Comparison of ENCODE assay signal across 25 cellular contexts in the genomic region with DNA sequence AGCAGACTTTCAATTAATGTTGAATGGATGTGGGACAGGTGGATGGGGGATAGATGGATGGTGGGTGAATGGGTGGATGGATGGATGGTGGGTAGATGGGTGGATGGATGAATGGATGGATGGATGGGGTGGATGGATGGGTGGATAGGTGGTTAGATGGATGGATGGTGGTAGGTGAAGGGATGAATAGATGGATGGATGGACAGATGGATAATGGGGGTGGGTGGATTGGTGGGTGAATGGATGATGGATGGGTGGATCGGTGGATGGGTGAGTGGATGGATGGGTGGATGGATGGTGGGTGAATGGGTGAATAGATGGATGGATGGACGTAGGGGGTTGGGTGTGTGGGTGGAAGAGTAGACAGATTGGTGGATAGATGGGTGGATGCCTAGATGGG. TPM values are rescaled to one million over a fixed set of nuclear protein-coding genes. Genes with fewer than 3 reads are reported as not detected.
A peak's percentile ranks its signal among the peaks of the same experiment; 100 is the strongest.
DNase-seq lines count a peak whose midpoint lies in the region; ATAC-seq and TF ChIP-seq lines count a peak whose summit lies in the region.
"Had no signal": no experiment of that assay in that cellular context is flagged by ENCODE, and none has a peak within 500 bp of the region (broad histone marks: within the 10 kb centered on the region; RNA-seq: fewer than 3 reads in every experiment).

No MANE protein-coding gene starts in this region.

- no peaks in the 10 kb centered on the region for H3K27me3 Mint-ChIP-seq in stimulated activated naive CD8-positive, alpha-beta T cell treated with anti-CD3 and anti-CD28 coated beads, Interleukin-15, Interleukin-2, amounts not matched to agents 100 ng/mL and 50 ng/mL, for 24 hours
- H3K27me3 Mint-ChIP-seq in stimulated activated naive CD8-positive, alpha-beta T cell treated with anti-CD3 and anti-CD28 coated beads, Interleukin-15, amount 100 ng/mL, for 72 hours, result no peaks in the 10 kb centered on the region
- no peaks in the 10 kb centered on the region for H3K27me3 Mint-ChIP-seq in activated B cell treated with CpG ODN at 0.5 μM for 24 hours

- no peaks in the 10 kb centered on the region for H3K36me3 Mint-ChIP-seq in stimulated activated naive CD8-positive, alpha-beta T cell treated with anti-CD3 and anti-CD28 coated beads, Interleukin-15, Interleukin-2, amounts not matched to agents 100 ng/mL and 50 ng/mL, for 24 hours (ENCODE audit: low read depth)
- H3K36me3 Mint-ChIP-seq in activated B cell treated with CpG ODN at 0.5 μM for 24 hours (ENCODE audit: low read depth), result no peaks in the 10 kb centered on the region
- H3K36me3 Mint-ChIP-seq: CD8-positive, alpha-beta T cell had no signal

- no peak overlapping the region for H2BK5ac ChIP-seq in neuronal stem cell (ENCODE audit: low read length)

- H3K27ac Mint-ChIP-seq in stimulated activated naive CD8-positive, alpha-beta T cell treated with anti-CD3 and anti-CD28 coated beads, Interleukin-15, Interleukin-2, amounts not matched to agents 100 ng/mL and 50 ng/mL, for 24 hours, result peak overlapping the region; percentile 29
- H3K27ac Mint-ChIP-seq in stimulated activated naive CD8-positive, alpha-beta T cell treated with anti-CD3 and anti-CD28 coated beads, Interleukin-15, amount 100 ng/mL, for 72 hours, result no peak overlapping the region
- H3K27ac Mint-ChIP-seq in activated B cell treated with CpG ODN at 0.5 μM for 24 hours, result peak overlapping the region; percentile 8
- H3K27ac Mint-ChIP-seq: CD8-positive, alpha-beta T cell had no signal

- no peak overlapping the region for H3K4me3 ChIP-seq in neuronal stem cell (ENCODE audit: low read length in 2 of 2)
- H3K4me3 ChIP-seq: A549, GM12878 had no signal

- POLR2A ChIA-PET in activated B cell treated with CpG ODN at 0.5 μM for 24 hours (lab: Charles Lee), result interaction anchor here (0.7 kb wide), 1 partner anchor 17 kb away, joined by 4 read pairs; no protein-coding TSS in a partner anchor

- no peak for TF ChIP-seq CTCF in activated B cell treated with CpG ODN at 0.5 μM for 24 hours (IDR thresholded peaks at IDR 0.05)

- H2BK120ac ChIP-seq in neuronal stem cell (ENCODE audit: low read depth, low read length), result no peak overlapping the region

- no peaks in the 10 kb centered on the region for H3K9me3 Mint-ChIP-seq in stimulated activated naive CD8-positive, alpha-beta T cell treated with anti-CD3 and anti-CD28 coated beads, Interleukin-15, Interleukin-2, amounts not matched to agents 100 ng/mL and 50 ng/mL, for 24 hours
- no peaks in the 10 kb centered on the region for H3K9me3 Mint-ChIP-seq in stimulated activated naive CD8-positive, alpha-beta T cell treated with anti-CD3 and anti-CD28 coated beads, Interleukin-15, amount 100 ng/mL, for 72 hours
- H3K9me3 Mint-ChIP-seq in activated B cell treated with CpG ODN at 0.5 μM for 24 hours, result peaks cover 4% of the 10 kb centered on the region
- H3K9me3 Mint-ChIP-seq: CD8-positive, alpha-beta T cell had no signal

- H3K27me3 ChIP-seq in neuronal stem cell (ENCODE audit: control insufficient read depth in 3 of 3, insufficient read depth in 3 of 3, low read depth in 1 of 3, low read length in 3 of 3), result no peaks in the 10 kb centered on the region

- no peak overlapping the region for H2AFZ ChIP-seq in neuronal stem cell (ENCODE audit: low read length)

- no peak overlapping the region for H3K4ac ChIP-seq in neuronal stem cell (ENCODE audit: low read length)

- 100% methylated on average over 1 to 2 of the region's 2 CpGs for WGBS in neuronal stem cell (ENCODE audit: extremely low coverage in 2 of 2, insufficient read length in 2 of 2, insufficient replicate concordance in 1 of 2), 2 donors

- H2BK12ac ChIP-seq in neuronal stem cell (ENCODE audit: low read length), result no peak overlapping the region

- no peak for DNase-seq in stimulated activated naive CD8-positive, alpha-beta T cell treated with anti-CD3 and anti-CD28 coated beads, Interleukin-15, amount 100 ng/mL, for 72 hours
- no peak for DNase-seq in activated B cell treated with CpG ODN at 0.5 μM for 24 hours
- DNase-seq in neuronal stem cell (ENCODE audit: low spot score), result no peak
- no peak for DNase-seq in amniotic stem cell (lab: John Stamatoyannopoulos, UW)
- DNase-seq in activated naive CD4-positive, alpha-beta T cell treated with Interleukin-2 at 50 U/mL for 16 hours, result no peak
- DNase-seq in DMS153 (lab: John Stamatoyannopoulos, UW), result no peak
- DNase-seq: AML-193; C1 segment of cervical spinal cord; Caco-2; CD8-positive, alpha-beta T cell; DMS79; EL; GDM1; NCI-H1048; NCI-H1417; NCI-H1694; NCI-H2029 treated with DMSO at 0.1 percent for 48 hours; NCI-H2227 treated with DMSO at 0.1 percent for 48 hours; NCI-H526 treated with DMSO at 0.1 percent for 48 hours; Right ventricle myocardium superior; RPMI8226 had no signal

- H3K23ac ChIP-seq in neuronal stem cell (ENCODE audit: low read depth, low read length, poor library complexity), result no peak overlapping the region

- no peak for ATAC-seq in stimulated activated naive CD8-positive, alpha-beta T cell treated with anti-CD3 and anti-CD28 coated beads, Interleukin-15, amount 100 ng/mL, for 72 hours
- ATAC-seq in activated B cell treated with CpG ODN at 0.5 μM for 24 hours (ENCODE audit: low read depth), result no peak
- ATAC-seq: A549; CD8-positive, alpha-beta T cell; GM12878; HCT116 had no signal

- H3K4me1 Mint-ChIP-seq in stimulated activated naive CD8-positive, alpha-beta T cell treated with anti-CD3 and anti-CD28 coated beads, Interleukin-15, Interleukin-2, amounts not matched to agents 100 ng/mL and 50 ng/mL, for 24 hours (ENCODE audit: low read depth), result peaks cover 24% of the 10 kb centered on the region
- peaks cover 44% of the 10 kb centered on the region for H3K4me1 Mint-ChIP-seq in stimulated activated naive CD8-positive, alpha-beta T cell treated with anti-CD3 and anti-CD28 coated beads, Interleukin-15, amount 100 ng/mL, for 72 hours
- peaks cover 34% of the 10 kb centered on the region for H3K4me1 Mint-ChIP-seq in activated B cell treated with CpG ODN at 0.5 μM for 24 hours

- no peak overlapping the region for H3K18ac ChIP-seq in neuronal stem cell (ENCODE audit: low read length)

- H4K91ac ChIP-seq in neuronal stem cell (ENCODE audit: low read depth, low read length, poor library complexity), result no peak overlapping the region

- CTCF ChIA-PET in activated B cell treated with CpG ODN at 0.5 μM for 24 hours (lab: Charles Lee), result no interaction called here

- no peak overlapping the region for H3K14ac ChIP-seq in neuronal stem cell (ENCODE audit: low read length)

- intact Hi-C loops in activated B cell treated with CpG ODN at 0.5 μM for 24 hours (cut with micrococcal nuclease), result no loop called here

- H3K4me1 ChIP-seq in neuronal stem cell (ENCODE audit: control insufficient read depth in 2 of 2, insufficient read depth in 1 of 2, low read depth in 1 of 2, low read length in 2 of 2), result peaks cover 27 to 36% of the 10 kb centered on the region in 2 donors

- peak overlapping the region; percentile 4 for H2AK5ac ChIP-seq in neuronal stem cell (ENCODE audit: low read depth, low read length)

- H3K9ac ChIP-seq in neuronal stem cell (ENCODE audit: low read depth, low read length, poor library complexity), result no peak overlapping the region

- H4K8ac ChIP-seq in neuronal stem cell (ENCODE audit: low read depth, low read length), result no peak overlapping the region

- H3K79me1 ChIP-seq in neuronal stem cell (ENCODE audit: low read depth, low read length), result peaks cover 2% of the 10 kb centered on the region

- no peak overlapping the region for H2BK15ac ChIP-seq in neuronal stem cell (ENCODE audit: low read length)

- H3K9me3 ChIP-seq in neuronal stem cell (replicated peaks in 1 of 2; ENCODE audit: control insufficient read depth in 2 of 2, insufficient read depth in 1 of 2, low read depth in 1 of 2, low read length in 2 of 2), result peaks cover 0 to 3% of the 10 kb centered on the region in 2 donors
- H3K9me3 ChIP-seq: A549, Caco-2 had no signal

- no peaks in the 10 kb centered on the region for H3K36me3 ChIP-seq in neuronal stem cell (replicated peaks in 1 of 2; ENCODE audit: control insufficient read depth in 2 of 2, insufficient read depth in 2 of 2, low read length in 2 of 2)

- H3K27ac ChIP-seq in neuronal stem cell (replicated peaks; ENCODE audit: low read length), result no peak overlapping the region

- H3K4me3 Mint-ChIP-seq in stimulated activated naive CD8-positive, alpha-beta T cell treated with anti-CD3 and anti-CD28 coated beads, Interleukin-15, Interleukin-2, amounts not matched to agents 100 ng/mL and 50 ng/mL, for 24 hours, result no peak overlapping the region
- no peak overlapping the region for H3K4me3 Mint-ChIP-seq in stimulated activated naive CD8-positive, alpha-beta T cell treated with anti-CD3 and anti-CD28 coated beads, Interleukin-15, amount 100 ng/mL, for 72 hours
- H3K4me3 Mint-ChIP-seq in activated B cell treated with CpG ODN at 0.5 μM for 24 hours, result no peak overlapping the region

- H3K4me2 ChIP-seq in neuronal stem cell (ENCODE audit: insufficient read depth, low read length, poor library complexity, severe bottlenecking), result no peak overlapping the region
- H3K4me2 ChIP-seq: A549 had no signal

RNA-seq across cellular contexts. Expression of a gene that starts 14.0 kb away (rescaled TPM):
- 38.6 and 47.2 TPM in 2 replicates for total RNA-seq in activated B cell treated with CpG ODN at 0.5 μM for 24 hours
- polyA plus RNA-seq in neuronal stem cell (2013, experiment 1 of 2), result 19.0 TPM
- 19.6 TPM for polyA plus RNA-seq in neuronal stem cell (2013, experiment 2 of 2)

RNA-seq across cellular contexts. Expression of a gene that starts 48.6 kb away (rescaled TPM):
- total RNA-seq in activated B cell treated with CpG ODN at 0.5 μM for 24 hours, result 0.18 and 0.39 TPM in 2 replicates
- polyA plus RNA-seq in neuronal stem cell (2013, experiment 1 of 2), result 23.8 TPM
- 21.4 TPM for polyA plus RNA-seq in neuronal stem cell (2013, experiment 2 of 2)

Comparison
In these comparisons a context has a peak if more than half of its experiments do, and no peak if none do; other contexts are left out.
1. H3K27ac Mint-ChIP-seq: peak in stimulated activated naive CD8-positive, alpha-beta T cell treated with anti-CD3 and anti-CD28 coated beads, Interleukin-15, Interleukin-2, amounts not matched to agents 100 ng/mL and 50 ng/mL, for 24 hours (single experiment) and activated B cell treated with CpG ODN at 0.5 μM for 24 hours (single experiment); none in stimulated activated naive CD8-positive, alpha-beta T cell treated with anti-CD3 and anti-CD28 coated beads, Interleukin-15, amount 100 ng/mL, for 72 hours (0 of 2).